In genomic region chr13:27370305-27370853, GRCh38 we compare ENCODE assay signal across 18 cellular contexts.
"Had no signal": no experiment of that assay in that cellular context is flagged by ENCODE, and none has a peak within 500 bp of the region (broad histone marks: within the 10 kb centered on the region; RNA-seq: fewer than 3 reads in every experiment).

No MANE protein-coding gene starts in this region.

- ATAC-seq: activated CD4-positive, CD25-positive, alpha-beta regulatory T cell treated with anti-CD3 and anti-CD28 coated beads, Interleukin-2, amount 50 U/mL, for 24 hours; gastrocnemius medialis; heart right ventricle; left cardiac atrium; lower lobe of right lung had no signal

- H3K27ac Mint-ChIP-seq: activated naive CD8-positive, alpha-beta T cell treated with anti-CD3 and anti-CD28 coated beads, Interleukin-2, amount 10 ng/mL, durations not matched to agents 7 days and 5 days; activated T-helper 1 cell treated with anti-CD3 and anti-CD28 coated beads, Interleukin-12 subunit alpha, Interleukin-12 subunit beta, Interleukin-2, Interleukin-4 antibody, amounts not matched to agents 30 ng/mL and 10 ng/mL and 1 ng/mL, durations not matched to agents 14 hours and 24 hours and 36 hours; endodermal cell; mesothelial cell of epicardium had no signal

- H3K4me1 ChIP-seq: gastrocnemius medialis had no signal

- H3K36me3 ChIP-seq: gastrocnemius medialis, heart right ventricle, lower lobe of right lung, ovary, sigmoid colon, spleen, thoracic aorta had no signal

- H3K36me3 Mint-ChIP-seq: activated naive CD8-positive, alpha-beta T cell treated with anti-CD3 and anti-CD28 coated beads, Interleukin-2, amount 10 ng/mL, durations not matched to agents 7 days and 5 days; mesothelial cell of epicardium had no signal

- H3K27me3 ChIP-seq: ovary had no signal

- H3K4me3 Mint-ChIP-seq: activated naive CD8-positive, alpha-beta T cell treated with anti-CD3 and anti-CD28 coated beads, Interleukin-2, amount 10 ng/mL, durations not matched to agents 7 days and 5 days; activated T-helper 1 cell treated with anti-CD3 and anti-CD28 coated beads, Interleukin-12 subunit alpha, Interleukin-12 subunit beta, Interleukin-2, Interleukin-4 antibody, amounts not matched to agents 30 ng/mL and 10 ng/mL and 1 ng/mL, durations not matched to agents 14 hours and 24 hours and 36 hours; endodermal cell; mesothelial cell of epicardium had no signal

- H3K4me1 Mint-ChIP-seq: mesothelial cell of epicardium had no signal

- H3K27ac ChIP-seq: dorsolateral prefrontal cortex, gastrocnemius medialis, heart right ventricle, lower lobe of right lung, ovary, sigmoid colon, spleen, thoracic aorta had no signal

- H3K9me3 ChIP-seq: gastrocnemius medialis, lower lobe of right lung, ovary, sigmoid colon, spleen, thoracic aorta had no signal

- H3K4me3 ChIP-seq: dorsolateral prefrontal cortex, gastrocnemius medialis, heart right ventricle, lower lobe of right lung, ovary, sigmoid colon, spleen, thoracic aorta had no signal

- DNase-seq: activated CD4-positive, alpha-beta T cell treated with anti-CD3 and anti-CD28 coated beads, Interleukin-2, amount 50 U/mL, for 1 hour; activated CD8-positive, alpha-beta memory T cell treated with anti-CD3 and anti-CD28 coated beads for 24 hours; activated naive CD8-positive, alpha-beta T cell treated with anti-CD3 and anti-CD28 coated beads, Interleukin-2, amount 10 ng/mL, durations not matched to agents 7 days and 5 days; anterior cingulate cortex; dorsolateral prefrontal cortex; endodermal cell; gastrocnemius medialis; heart right ventricle; left cardiac atrium; lower lobe of right lung; ovary; sigmoid colon; spleen; T-helper 9 cell had no signal

- H3K9me3 Mint-ChIP-seq: activated naive CD8-positive, alpha-beta T cell treated with anti-CD3 and anti-CD28 coated beads, Interleukin-2, amount 10 ng/mL, durations not matched to agents 7 days and 5 days; activated T-helper 1 cell treated with anti-CD3 and anti-CD28 coated beads, Interleukin-12 subunit alpha, Interleukin-12 subunit beta, Interleukin-2, Interleukin-4 antibody, amounts not matched to agents 30 ng/mL and 10 ng/mL and 1 ng/mL, durations not matched to agents 14 hours and 24 hours and 36 hours had no signal
